Comparison of ENCODE assay signal across 13 cellular contexts in the genomic region with DNA sequence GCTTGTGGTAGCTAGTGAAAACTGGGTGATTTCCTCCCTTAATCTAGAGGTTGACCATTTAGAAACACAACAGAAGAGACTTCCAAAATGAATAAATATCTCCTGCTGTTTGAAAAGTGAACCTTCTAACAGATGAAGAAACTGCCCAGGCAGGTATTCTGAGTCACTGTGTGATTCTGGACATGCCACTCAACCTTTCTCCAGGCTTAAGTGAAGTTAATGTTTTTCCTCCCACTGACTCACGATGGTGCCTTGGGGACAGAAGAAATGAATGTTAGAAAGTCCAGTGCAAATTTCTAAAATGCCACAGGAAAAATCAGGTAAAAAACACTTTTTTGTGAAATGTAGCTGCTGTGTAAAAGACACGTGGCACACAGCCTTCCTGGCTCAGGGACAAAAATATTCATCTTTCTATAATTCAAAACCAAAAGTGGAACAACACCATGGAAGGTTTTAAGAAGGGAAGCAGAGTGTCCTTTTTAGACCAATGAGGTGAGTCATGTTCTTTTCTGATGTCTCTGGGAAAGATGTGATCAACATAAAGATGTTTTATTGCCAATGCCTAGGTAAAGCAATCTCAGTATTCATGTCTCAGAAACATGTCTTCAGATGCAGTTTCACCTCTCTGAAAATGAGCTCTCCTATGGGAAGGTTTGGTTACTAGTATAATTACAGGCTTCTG. TPM values are rescaled to one million over a fixed set of nuclear protein-coding genes. Genes with fewer than 3 reads are reported as not detected.
DNase-seq lines count a peak whose midpoint lies in the region; ATAC-seq, FAIRE-seq and TF ChIP-seq lines count a peak whose summit lies in the region.
"Had no signal": no experiment of that assay in that cellular context is flagged by ENCODE, and none has a peak within 500 bp of the region (broad histone marks: within the 10 kb centered on the region; RNA-seq: fewer than 3 reads in every experiment).

No MANE protein-coding gene starts in this region.

- no peak overlapping the region for H2AFZ ChIP-seq in endothelial cell of umbilical vein (ENCODE audit: low read depth, low read length)

- H3K4me3 ChIP-seq in endothelial cell of umbilical vein (replicated peaks in 1 of 3; ENCODE audit: insufficient read depth in 1 of 3, low read depth in 1 of 3, low read length in 3 of 3): no peak overlapping the region
- H3K4me3 ChIP-seq in right lobe of liver: no peak overlapping the region

- H3K4me2 ChIP-seq in endothelial cell of umbilical vein (ENCODE audit: insufficient read depth, low read length): no peak overlapping the region

- intact Hi-C loops in endothelial cell of umbilical vein (cut with micrococcal nuclease) (loop anchor here (2.0 kb wide), 1 partner anchor 13 kb away; no protein-coding TSS in a partner anchor), right lobe of liver (cut with DNase I) (no loop called here)

- H3K27ac ChIP-seq in endothelial cell of umbilical vein (ENCODE audit: insufficient read depth, low read depth, low read length): no peak overlapping the region
- no peak overlapping the region for H3K27ac ChIP-seq in right lobe of liver

- H3K36me3 ChIP-seq in endothelial cell of umbilical vein (ENCODE audit: control insufficient read depth in 2 of 2, extremely low read depth in 1 of 2, insufficient read depth in 2 of 2, low read length in 2 of 2) (no peaks in the 10 kb centered on the region), right lobe of liver (no peaks in the 10 kb centered on the region)

- WGBS in right lobe of liver (ENCODE audit: insufficient coverage, low coverage, low lambda C conversion rate, missing lambda C conversion rate): 37% methylated on average over 2 of the region's 2 CpGs

- FAIRE-seq in endothelial cell of umbilical vein (lab: Jason Lieb, UNC) (no peak), urothelium cell line (lab: Jason Lieb, UNC) (no peak)

- peak; percentile 21 for DNase-seq in activated effector memory CD4-positive, alpha-beta T cell treated with anti-CD3 and anti-CD28 coated beads, Interleukin-2, amount 50 U/mL, for 16 hours
- DNase-seq in activated effector memory CD4-positive, alpha-beta T cell treated with Interleukin-2 at 50 U/mL for 16 hours: no peak
- DNase-seq in LHCN-M2 (ENCODE audit: low read depth) (peak; percentile 56), endothelial cell of umbilical vein (ENCODE audit: low read depth, low spot score) (no peak), urothelium cell line (ENCODE audit: low spot score) (peak; percentile 16), NCI-H2029 (lab: John Stamatoyannopoulos, UW) (no peak), right lobe of liver (no peak), NCI-H345 (lab: John Stamatoyannopoulos, UW) (no peak)
- DNase-seq: activated CD4-positive, CD25-positive, alpha-beta regulatory T cell; AML-193; amygdala; erythroblast; Kasumi-1 had no signal

- H3K9ac ChIP-seq in endothelial cell of umbilical vein (replicated peaks; ENCODE audit: extremely low read depth, insufficient read depth, low read length): no peak overlapping the region

- ATAC-seq in right lobe of liver: no peak

- TF ChIP-seq POLR2A in endothelial cell of umbilical vein (IDR thresholded peaks at IDR 0.05; ENCODE audit: low read depth, low read length) (no peak), right lobe of liver (IDR thresholded peaks at IDR 0.05) (no peak)

- dilution Hi-C loops in endothelial cell of umbilical vein (cut with MboI; ENCODE audit: extremely low pct_ligation_motif_present, low sequenced_read_pairs): no loop called here

- H4K20me1 ChIP-seq in endothelial cell of umbilical vein (replicated peaks; ENCODE audit: control insufficient read depth, extremely low read depth, insufficient read depth, low read length): no peaks in the 10 kb centered on the region

- no peaks in the 10 kb centered on the region for H3K79me2 ChIP-seq in endothelial cell of umbilical vein (ENCODE audit: control insufficient read depth, insufficient read depth, low read length)

- H3K4me1 ChIP-seq in endothelial cell of umbilical vein (ENCODE audit: control insufficient read depth, extremely low read depth, insufficient read depth, low read length) (peaks cover 13% of the 10 kb centered on the region), right lobe of liver (no peaks in the 10 kb centered on the region)

- TF ChIP-seq CTCF in endothelial cell of umbilical vein (IDR thresholded peaks at IDR 0.05; ENCODE audit: extremely low read depth in 1 of 2, insufficient read depth in 1 of 2, low read depth in 1 of 2, low read length in 2 of 2): no peak
- no peak for TF ChIP-seq CTCF in right lobe of liver (IDR thresholded peaks at IDR 0.05)

- no TSS peak for BruUV-seq in endothelial cell of umbilical vein (replicated peaks; lab: Mats Ljungman, UMichigan)

- H3K27me3 ChIP-seq in endothelial cell of umbilical vein (ENCODE audit: control insufficient read depth in 2 of 2, insufficient read depth in 2 of 2, low read length in 2 of 2) (peaks cover 1 to 2% of the 10 kb centered on the region in 2 experiments), right lobe of liver (no peaks in the 10 kb centered on the region)

- CTCF ChIA-PET in endothelial cell of umbilical vein (lab: Charles Lee): interaction anchor here (0.9 to 2.0 kb wide), 4 partner anchors 9 to 299 kb away, joined by 3 to 11 read pairs (median 5); partner anchors contain the start of gene UBE2L5

- POLR2A ChIA-PET in endothelial cell of umbilical vein (lab: Charles Lee): no interaction called here

- H3K9me1 ChIP-seq in endothelial cell of umbilical vein (replicated peaks; ENCODE audit: control insufficient read depth, extremely low read depth, insufficient read depth, low read length): no peaks in the 10 kb centered on the region

- no peaks in the 10 kb centered on the region for H3K9me3 ChIP-seq in endothelial cell of umbilical vein (replicated peaks; ENCODE audit: control insufficient read depth, insufficient read depth, low read length)
- no peaks in the 10 kb centered on the region for H3K9me3 ChIP-seq in right lobe of liver

TF ChIP-seq in endothelial cell of umbilical vein, 7 proteins besides CTCF, POLR2A, EP300 and RAD21:
- TF ChIP-seq FOS (IDR thresholded peaks at IDR 0.05; ENCODE audit: borderline replicate concordance, insufficient read depth, low read length): peak; percentile 16
- no peak for TF ChIP-seq MAX (IDR thresholded peaks at IDR 0.05; ENCODE audit: insufficient read depth, insufficient read length)

RNA-seq across cellular contexts. Expression of gene UBE2L5, which starts 9.1 kb away (rescaled TPM):
- total RNA-seq in LHCN-M2 (2014; rRNA removed) (not detected in 2 replicates), endothelial cell of umbilical vein (not detected in 2 replicates), right lobe of liver (not detected)
- polyA plus RNA-seq in LHCN-M2 (2012): 0.84 TPM
- polyA plus RNA-seq in endothelial cell of umbilical vein: not detected in 2 replicates
- polyA plus RNA-seq in endothelial cell of umbilical vein (2011; cell fraction: cytosol; rRNA removed): not detected in 2 replicates
- polyA plus RNA-seq in endothelial cell of umbilical vein (2011; cell fraction: nucleus; rRNA removed): not detected in 2 replicates
- polyA plus RNA-seq in endothelial cell of umbilical vein (2012): 1.5 and 3.1 TPM in 2 replicates
- polyA minus RNA-seq in endothelial cell of umbilical vein: not detected in 2 replicates
- not detected for polyA minus RNA-seq in endothelial cell of umbilical vein (2011; cell fraction: cytosol; rRNA and poly(A)+ RNA removed)
- polyA minus RNA-seq in endothelial cell of umbilical vein (2011; cell fraction: nucleus; rRNA and poly(A)+ RNA removed): not detected in 2 replicates

RNA-seq across cellular contexts. Expression of gene HMGB1, which starts 34.3 kb away (rescaled TPM):
- total RNA-seq in LHCN-M2 (2014; rRNA removed) (626 and 751 TPM in 2 replicates), endothelial cell of umbilical vein (670 and 675 TPM in 2 replicates), right lobe of liver (100 to 1,000 TPM in 3 of 6 experiments, 10 to 100 TPM in 3; 80.6 to 167 (median 107) TPM)
- polyA plus RNA-seq in LHCN-M2 (2012): 284 TPM
- polyA plus RNA-seq in endothelial cell of umbilical vein: 50.1 and 111 TPM in 2 replicates
- 305 and 357 TPM in 2 replicates for polyA plus RNA-seq in endothelial cell of umbilical vein (2011; cell fraction: cytosol; rRNA removed)
- 238 and 379 TPM in 2 replicates for polyA plus RNA-seq in endothelial cell of umbilical vein (2011; cell fraction: nucleus; rRNA removed)
- 436 and 901 TPM in 2 replicates for polyA plus RNA-seq in endothelial cell of umbilical vein (2012)
- polyA minus RNA-seq in endothelial cell of umbilical vein: 62.3 and 68.9 TPM in 2 replicates
- 79.3 TPM for polyA minus RNA-seq in endothelial cell of umbilical vein (2011; cell fraction: cytosol; rRNA and poly(A)+ RNA removed)
- 69.5 and 83.4 TPM in 2 replicates for polyA minus RNA-seq in endothelial cell of umbilical vein (2011; cell fraction: nucleus; rRNA and poly(A)+ RNA removed)

Comparison
In these comparisons a context has a peak if more than half of its experiments do, and no peak if none do; other contexts are left out.
1. DNase-seq: peak in activated effector memory CD4-positive, alpha-beta T cell treated with anti-CD3 and anti-CD28 coated beads, Interleukin-2, amount 50 U/mL, for 16 hours (single experiment), LHCN-M2 (single experiment) and urothelium cell line (single experiment); none in activated effector memory CD4-positive, alpha-beta T cell treated with Interleukin-2 at 50 U/mL for 16 hours (single experiment), endothelial cell of umbilical vein (single experiment), NCI-H2029 (single experiment), right lobe of liver (0 of 3) and NCI-H345 (single experiment).